11 cellular contexts compared by ENCODE assay signal in genomic region chr1:239718997-239719628, GRCh38.
DNase-seq lines count a peak whose midpoint lies in the region.
"Had no signal": no experiment of that assay in that cellular context is flagged by ENCODE, and none has a peak within 500 bp of the region (broad histone marks: within the 10 kb centered on the region; RNA-seq: fewer than 3 reads in every experiment).

No MANE protein-coding gene starts in this region.

- peak overlapping the region; percentile 64 for H3K27ac ChIP-seq in effector memory CD4-positive, alpha-beta T cell (ENCODE audit: insufficient read depth, low read length, poor library complexity, severe bottlenecking)
- H3K27ac ChIP-seq: gastrocnemius medialis had no signal

- DNase-seq in stimulated activated CD4-positive, alpha-beta T cell treated with anti-CD3 and anti-CD28 coated beads, Interleukin-1b, Interleukin-23, amount 100 ng/mL, for 48 hours, result peak; percentile 13
- DNase-seq in stimulated activated CD4-positive, alpha-beta T cell treated with anti-CD3 and anti-CD28 coated beads, Interleukin-4, amount 100 ng/mL, for 1 hour, result no peak
- peak; percentile 87 for DNase-seq in SKM-1 treated with dmso at 0.1 percent for 144 hours (lab: John Stamatoyannopoulos, UW; ENCODE audit: unreplicated experiment)
- DNase-seq in effector memory CD4-positive, alpha-beta T cell, result no peak
- no peak for DNase-seq in SHP77 treated with DMSO at 0.1 percent for 48 hours (lab: John Stamatoyannopoulos, UW)
- DNase-seq in DMS153 (lab: John Stamatoyannopoulos, UW), result no peak
- no peak for DNase-seq in NCI-H524 (lab: John Stamatoyannopoulos, UW)
- no peak for DNase-seq in NCI-H1694 (lab: John Stamatoyannopoulos, UW)
- DNase-seq: C1 segment of cervical spinal cord, gastrocnemius medialis, NCI-H1105 treated with DMSO at 0.1 percent for 48 hours had no signal

- H3K36me3 ChIP-seq in effector memory CD4-positive, alpha-beta T cell (ENCODE audit: control insufficient read depth, insufficient read depth, low read length), result no peaks in the 10 kb centered on the region
- H3K36me3 ChIP-seq: gastrocnemius medialis had no signal

- no peaks in the 10 kb centered on the region for H3K27me3 ChIP-seq in effector memory CD4-positive, alpha-beta T cell (replicated peaks; ENCODE audit: control insufficient read depth, insufficient read depth, low read length, poor library complexity, severe bottlenecking)
- H3K27me3 ChIP-seq: gastrocnemius medialis had no signal

- H3K4me1 ChIP-seq in effector memory CD4-positive, alpha-beta T cell (ENCODE audit: control insufficient read depth, insufficient read depth, low read length, poor library complexity, severe bottlenecking), result peaks cover 17% of the 10 kb centered on the region
- H3K4me1 ChIP-seq: gastrocnemius medialis had no signal

- H3K4me3 ChIP-seq in effector memory CD4-positive, alpha-beta T cell (ENCODE audit: insufficient read depth, low read depth, low read length, poor library complexity, severe bottlenecking), result peak overlapping the region; percentile 63
- H3K4me3 ChIP-seq: gastrocnemius medialis had no signal

- no peaks in the 10 kb centered on the region for H3K9me3 ChIP-seq in effector memory CD4-positive, alpha-beta T cell (ENCODE audit: control insufficient read depth, low read length)
- H3K9me3 ChIP-seq: gastrocnemius medialis had no signal

Comparison
In these comparisons a context has a peak if more than half of its experiments do, and no peak if none do; other contexts are left out.
1. DNase-seq: peak in stimulated activated CD4-positive, alpha-beta T cell treated with anti-CD3 and anti-CD28 coated beads, Interleukin-1b, Interleukin-23, amount 100 ng/mL, for 48 hours (single experiment) and SKM-1 treated with dmso at 0.1 percent for 144 hours (single experiment); none in stimulated activated CD4-positive, alpha-beta T cell treated with anti-CD3 and anti-CD28 coated beads, Interleukin-4, amount 100 ng/mL, for 1 hour (single experiment), effector memory CD4-positive, alpha-beta T cell (0 of 3), SHP77 treated with DMSO at 0.1 percent for 48 hours (single experiment), DMS153 (single experiment), NCI-H524 (0 of 2) and NCI-H1694 (single experiment).